5 cellular contexts compared by ENCODE assay signal in the genomic region with DNA sequence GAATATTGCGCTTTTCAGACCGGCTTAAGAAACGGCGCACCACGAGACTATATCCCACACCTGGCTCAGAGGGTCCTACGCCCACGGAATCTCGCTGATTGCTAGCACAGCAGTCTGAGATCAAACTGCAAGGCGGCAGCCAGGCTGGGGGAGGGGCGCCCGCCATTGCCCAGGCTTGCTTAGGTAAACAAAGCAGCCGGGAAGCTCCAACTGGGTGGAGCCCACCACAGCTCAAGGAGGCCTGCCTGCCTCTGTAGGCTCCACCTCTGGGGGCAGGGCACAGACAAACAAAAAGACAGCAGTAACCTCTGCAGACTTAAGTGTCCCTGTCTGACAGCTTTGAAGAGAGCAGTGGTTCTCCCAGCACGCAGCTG. TPM values are rescaled to one million over a fixed set of nuclear protein-coding genes. Genes with fewer than 3 reads are reported as not detected.
DNase-seq lines count a peak whose midpoint lies in the region; ATAC-seq, FAIRE-seq and TF ChIP-seq lines count a peak whose summit lies in the region.
"Not testable (repeated sequence)": the region's sequence is repeated elsewhere in the genome, so short reads cannot be mapped to it uniquely, and the experiment has no call there.

No MANE protein-coding gene starts in this region.

- H3K4me1 ChIP-seq in HEK293 (ENCODE audit: control insufficient read depth, insufficient read depth, low read length); RWPE2 (ENCODE audit: insufficient read depth, poor library complexity, severe bottlenecking); K562 (replicated peaks in 1 of 2; ENCODE audit: control insufficient read depth in 2 of 2, insufficient read depth in 2 of 2, low read length in 2 of 2); HepG2 (ENCODE audit: insufficient read depth, low read length): not testable (repeated sequence)

- not testable (repeated sequence) for H3K36me3 ChIP-seq in HEK293 (ENCODE audit: control insufficient read depth in 2 of 2, insufficient read depth in 1 of 2, low read length in 2 of 2); RWPE2 (ENCODE audit: low read depth); K562 (ENCODE audit: control insufficient read depth, insufficient read depth, low read length); HepG2 (replicated peaks in 1 of 2; ENCODE audit: control insufficient read depth in 1 of 2, insufficient read depth in 2 of 2, low read length in 2 of 2)

- not testable (repeated sequence) for H3K9me3 ChIP-seq in HEK293 (ENCODE audit: control insufficient read depth, insufficient read depth, low read depth, low read length); RWPE2 (ENCODE audit: severe bottlenecking); K562 (replicated peaks; ENCODE audit: control insufficient read depth, insufficient read depth, low read depth, low read length); HepG2 (ENCODE audit: low read length)

- not testable (repeated sequence) for TF ChIP-seq RAD21 in K562 (CRISPR knock-in tag; conservative IDR thresholded peaks at IDR 0.05 in 1 of 2, IDR thresholded peaks at IDR 0.05 in 1 of 2); HepG2 (CRISPR knock-in tag; IDR thresholded peaks at IDR 0.05)

- not testable (repeated sequence) for H3K4me2 ChIP-seq in K562 (ENCODE audit: insufficient read depth, low read length); HepG2 (ENCODE audit: low read depth, low read length)

- not testable (repeated sequence) for H3K79me2 ChIP-seq in K562 (ENCODE audit: control insufficient read depth, insufficient read depth, low read length)
- H3K79me2 ChIP-seq in HepG2 (ENCODE audit: insufficient read depth, low read length) = peaks cover 22% of the 10 kb centered on the region

- TF ChIP-seq POLR2A in K562 (conservative IDR thresholded peaks at IDR 0.05); HepG2 (IDR thresholded peaks at IDR 0.05; ENCODE audit: insufficient read depth in 1 of 2, low read depth in 2 of 2, low read length in 2 of 2): not testable (repeated sequence)

- H3K27me3 ChIP-seq in RWPE2 (ENCODE audit: insufficient read depth, poor library complexity, severe bottlenecking); K562 (ENCODE audit: control insufficient read depth in 2 of 2, insufficient read depth in 2 of 2, low read length in 2 of 2); HepG2 (ENCODE audit: control insufficient read depth in 1 of 2, insufficient read depth in 2 of 2, low read length in 2 of 2): not testable (repeated sequence)

- not testable (repeated sequence) for ATAC-seq in RWPE2 (ENCODE audit: low read depth)
- ATAC-seq in K562 = peak; percentile 60; the same call in 2 of the 3 replicates
- peak; percentile 57 for ATAC-seq in HepG2

- not testable (repeated sequence) for BruUV-seq in K562 (replicated peaks; lab: Mats Ljungman, UMichigan)
- TSS peak; percentile 74 for BruUV-seq in HepG2 (replicated peaks; lab: Mats Ljungman, UMichigan)

- POLR2A ChIA-PET in HEK293 (lab: Yijun Ruan, JAX); K562 (lab: Yijun Ruan, JAX): not testable (repeated sequence)
- POLR2A ChIA-PET in HepG2 (lab: Yijun Ruan, JAX) = interaction anchor here (1.1 to 1.2 kb wide), 2 partner anchors 15 to 120 kb away, joined by 6 to 8 read pairs; no protein-coding TSS in a partner anchor

- not testable (repeated sequence) for H3K9ac ChIP-seq in K562 (ENCODE audit: insufficient read depth in 1 of 2, low read depth in 2 of 2, low read length in 2 of 2); HepG2 (ENCODE audit: insufficient read depth, low read depth, low read length)

- not testable (repeated sequence) for FAIRE-seq in K562 (lab: Jason Lieb, UNC); HepG2 (lab: Jason Lieb, UNC)

- not testable (repeated sequence) for TF ChIP-seq EP300 in K562 (IDR thresholded peaks at IDR 0.05; ENCODE audit: low read length); HepG2 (IDR thresholded peaks at IDR 0.05; ENCODE audit: low read depth in 2 of 2, low read length in 2 of 2); HepG2 (CRISPR knock-in tag; IDR thresholded peaks at IDR 0.05; ENCODE audit: borderline replicate concordance)

- CTCF ChIA-PET in HEK293 (lab: Yijun Ruan, JAX); K562 (lab: Yijun Ruan, JAX; ENCODE audit: low intra/inter-chr PET ratio); HepG2 (lab: Yijun Ruan, JAX; ENCODE audit: low intra/inter-chr PET ratio, low total read pairs): not testable (repeated sequence)

- not testable (repeated sequence) for H3K4me3 ChIP-seq in HEK293 (ENCODE audit: low read depth, low read length); K562; HepG2 (replicated peaks in 1 of 3; ENCODE audit: insufficient read depth in 1 of 3, low read depth in 2 of 3, low read length in 3 of 3)
- H3K4me3 ChIP-seq in RWPE2 (ENCODE audit: severe bottlenecking) = peak overlapping the region; percentile 33

- intact Hi-C loops in K562 (cut with micrococcal nuclease); HepG2 (cut with micrococcal nuclease; ENCODE audit: unreplicated experiment): not testable (repeated sequence)

- DNase-seq in RWPE2 (ENCODE audit: low spot score); K562 (ENCODE audit: extremely low read depth in 1 of 4, low spot score in 3 of 4); HepG2 (ENCODE audit: low spot score): not testable (repeated sequence)

- H2AFZ ChIP-seq in K562 (ENCODE audit: low read depth, low read length); HepG2 (ENCODE audit: low read length): not testable (repeated sequence)

- no CpG with 5 or more reads among the region's 13 CpGs for WGBS in K562 (ENCODE audit: insufficient coverage, low coverage, missing lambda C conversion rate)
- no CpG with 5 or more reads among the region's 13 CpGs for WGBS in HepG2 (ENCODE audit: low lambda C conversion rate)

- H4K20me1 ChIP-seq in K562 (replicated peaks; ENCODE audit: control insufficient read depth, insufficient read depth, low read length); HepG2 (ENCODE audit: insufficient read depth, low read length): not testable (repeated sequence)

- in situ Hi-C loops in K562 (cut with MboI); HepG2 (cut with HindIII; ENCODE audit: extremely low pct_ligation_motif_present, low pct_unique_long_range_greater_than_20kb): not testable (repeated sequence)

- H3K27ac ChIP-seq in 22Rv1 = peak overlapping the region; percentile 74
- H3K27ac ChIP-seq in HEK293 (ENCODE audit: extremely low read depth, low read depth, low read length); K562 (ENCODE audit: extremely low read depth, low read depth, low read length); HepG2 (ENCODE audit: extremely low read length, insufficient read depth, low read length): not testable (repeated sequence)
- peak overlapping the region; percentile 75 for H3K27ac ChIP-seq in RWPE2 (ENCODE audit: poor library complexity, severe bottlenecking)

- not testable (repeated sequence) for TF ChIP-seq CTCF in 22Rv1 (IDR thresholded peaks at IDR 0.05); HEK293 (tag by site-specific recombination; IDR thresholded peaks at IDR 0.05); RWPE2 (IDR thresholded peaks at IDR 0.05; ENCODE audit: poor library complexity, severe bottlenecking); K562 (IDR thresholded peaks at IDR 0.05 in 2 of 3, conservative IDR thresholded peaks at IDR 0.05 in 1 of 3; ENCODE audit: insufficient read depth in 2 of 3, low read depth in 1 of 3, low read length in 3 of 3); HepG2 (CRISPR knock-in tag; IDR thresholded peaks at IDR 0.05)

- H3K9me1 ChIP-seq in K562 (ENCODE audit: control insufficient read depth, insufficient read depth, low read length) = not testable (repeated sequence)

RNA-seq across cellular contexts. Expression of a gene that starts 16.1 kb away (rescaled TPM):
- total RNA-seq in K562 (2011; cell fraction: chromatin; rRNA removed; ENCODE audit: low replicate concordance) = 50.8 and 59.9 TPM in 2 replicates
- 15.0 and 23.2 TPM in 2 replicates for total RNA-seq in K562 (2011; cell fraction: nucleolus; rRNA removed)
- total RNA-seq in K562 (2011; cell fraction: nucleoplasm; rRNA removed) = 29.1 and 34.4 TPM in 2 replicates
- 3.2 and 4.6 TPM in 2 replicates for total RNA-seq in K562 (2014; rRNA removed)
- total RNA-seq in K562 (2014; rRNA removed; fragmentation: Illumina TruSeq; extraction: Trizol) = 3.1 and 5.9 TPM in 2 replicates
- 3.1 and 4.4 TPM in 2 replicates for total RNA-seq in K562 (2015; rRNA removed; fragmentation: Illumina TruSeq; extraction: Trizol)
- 10.7 and 10.8 TPM in 2 replicates for total RNA-seq in K562 (2021)
- 2.1 and 2.2 TPM in 2 replicates for polyA plus RNA-seq in K562 (2011; rRNA removed)
- 0.83 and 1.4 TPM in 2 replicates for polyA plus RNA-seq in K562 (2011; cell fraction: cytosol; rRNA removed)
- polyA plus RNA-seq in K562 (2011; cell fraction: nucleus; rRNA removed) = 5.9 and 11.1 TPM in 2 replicates
- polyA plus RNA-seq in K562 (2012) = 4.1 and 5.4 TPM in 2 replicates
- 2.9 and 3.9 TPM in 2 replicates for polyA plus RNA-seq in K562 (2014; fragmentation: Illumina TruSeq; extraction: Trizol)
- under 1 TPM; 0.22 to 0.72 TPM for polyA plus RNA-seq in K562 (2014; fragmentation: Nextera tagmentation; extraction: Ambion mirVana)
- polyA plus RNA-seq in K562 (2014; rRNA removed) = 2.2 and 4.4 TPM in 2 replicates
- polyA minus RNA-seq in K562 (2011; rRNA and poly(A)+ RNA removed) = 7.0 and 9.1 TPM in 2 replicates
- 2.6 and 7.3 TPM in 2 replicates for polyA minus RNA-seq in K562 (2011; cell fraction: cytosol; rRNA and poly(A)+ RNA removed)
- 14.4 and 17.9 TPM in 2 replicates for polyA minus RNA-seq in K562 (2011; cell fraction: nucleus; rRNA and poly(A)+ RNA removed)
- 13.1 and 16.4 TPM in 2 replicates for total RNA-seq in HepG2 (2016; rRNA removed; fragmentation: Illumina TruSeq; extraction: Trizol)
- total RNA-seq in HepG2 (2016; cell fraction: cytosol; rRNA removed; fragmentation: Illumina TruSeq; extraction: Trizol; ENCODE audit: low read depth) = 31.5 and 32.2 TPM in 2 replicates
- 11.7 and 12.7 TPM in 2 replicates for total RNA-seq in HepG2 (2016; cell fraction: insoluble cytoplasmic fraction; rRNA removed; fragmentation: Illumina TruSeq; extraction: Trizol)
- total RNA-seq in HepG2 (2016; cell fraction: membrane; rRNA removed; fragmentation: Illumina TruSeq; extraction: Trizol) = 7.8 and 12.4 TPM in 2 replicates
- 34.8 and 47.8 TPM in 2 replicates for total RNA-seq in HepG2 (2016; cell fraction: nucleus; rRNA removed; fragmentation: Illumina TruSeq; extraction: Trizol)
- polyA plus RNA-seq in HepG2 (2011; rRNA removed) = 4.2 and 4.5 TPM in 2 replicates
- polyA plus RNA-seq in HepG2 (2011; cell fraction: cytosol; rRNA removed) = 2.2 and 2.7 TPM in 2 replicates
- polyA plus RNA-seq in HepG2 (2011; cell fraction: nucleus; rRNA removed) = 20.3 and 20.6 TPM in 2 replicates
- 7.4 and 7.5 TPM in 2 replicates for polyA plus RNA-seq in HepG2 (2012)
- 0.33 and 0.67 TPM in 2 replicates for polyA plus RNA-seq in HepG2 (2016; cell fraction: cytosol; fragmentation: Illumina TruSeq; extraction: Trizol; ENCODE audit: low read depth)
- 4.1 and 4.8 TPM in 2 replicates for polyA plus RNA-seq in HepG2 (2016; cell fraction: insoluble cytoplasmic fraction; fragmentation: Illumina TruSeq; extraction: Trizol; ENCODE audit: low read depth)
- polyA plus RNA-seq in HepG2 (2016; cell fraction: membrane; fragmentation: Illumina TruSeq; extraction: Trizol; ENCODE audit: low read depth) = 0.81 and 0.99 TPM in 2 replicates
- 8.8 and 13.0 TPM in 2 replicates for polyA plus RNA-seq in HepG2 (2016; cell fraction: nucleus; fragmentation: Illumina TruSeq; extraction: Trizol; ENCODE audit: insufficient read depth, low read depth)
- polyA minus RNA-seq in HepG2 (2011; rRNA and poly(A)+ RNA removed; ENCODE audit: low replicate concordance) = 18.9 and 19.2 TPM in 2 replicates
- polyA minus RNA-seq in HepG2 (2011; cell fraction: cytosol; rRNA and poly(A)+ RNA removed) = 6.9 and 9.4 TPM in 2 replicates
- 77.6 and 87.9 TPM in 2 replicates for polyA minus RNA-seq in HepG2 (2011; cell fraction: nucleus; rRNA and poly(A)+ RNA removed)
